4 cellular contexts compared by ENCODE assay signal in genomic region chr11:9082575-9082974, GRCh38. TPM values are rescaled to one million over a fixed set of nuclear protein-coding genes. Genes with fewer than 3 reads are reported as not detected.
"Had no signal": no experiment of that assay in that cellular context is flagged by ENCODE, and none has a peak within 500 bp of the region (broad histone marks: within the 10 kb centered on the region; RNA-seq: fewer than 3 reads in every experiment).

No MANE protein-coding gene starts in this region.

- ATAC-seq: GM23338, HepG2 had no signal

- H3K4me3 ChIP-seq: GM23338 had no signal

- DNase-seq: H9, HCEC 1CT had no signal

RNA-seq across cellular contexts. Expression of gene SCUBE2, which starts 8.8 kb away (rescaled TPM):
- total RNA-seq: HepG2 had no signal
